In the genomic region with DNA sequence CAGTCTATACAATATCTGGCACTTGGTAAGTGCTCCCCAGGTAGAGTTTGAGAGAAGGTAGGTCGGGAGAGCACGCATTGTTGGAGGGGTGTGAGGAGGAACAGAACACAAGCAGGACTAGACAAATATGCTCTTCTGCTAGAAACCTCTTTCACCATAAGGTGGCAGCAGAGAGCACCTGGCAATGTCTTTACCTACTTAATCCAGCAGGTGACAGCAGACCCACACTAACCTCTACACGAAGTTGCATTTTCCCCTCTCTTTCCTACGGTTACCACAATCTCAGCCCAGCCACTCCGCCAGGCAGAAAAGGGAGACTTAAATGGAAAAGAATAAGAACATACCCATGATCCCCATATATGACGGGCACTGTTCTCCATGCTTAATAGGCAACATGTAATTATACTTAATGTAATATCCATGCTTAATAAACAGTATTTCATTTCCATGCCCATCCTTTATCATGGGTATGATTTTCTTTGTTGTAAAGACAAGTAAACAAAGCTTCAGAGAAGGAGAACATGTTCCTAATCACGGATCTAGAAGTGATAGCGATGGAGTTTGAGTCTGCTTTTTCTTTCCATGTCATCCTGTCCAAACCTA, we compare ENCODE assay signal across 1 cellular context.
TF ChIP-seq lines count a peak whose summit lies in the region.

No MANE protein-coding gene starts in this region.

TF ChIP-seq in HEK293, 187 proteins besides CTCF, POLR2A, EP300 and RAD21 (continued from another document):
- no peak for TF ChIP-seq ZNF211 (tag by site-specific recombination; IDR thresholded peaks at IDR 0.05; ENCODE audit: low read depth)
- TF ChIP-seq ZNF2 (tag by site-specific recombination; IDR thresholded peaks at IDR 0.05) = 0 out of 2 replicates have a peak, but pooled peaks have one; percentile 18
- TF ChIP-seq, protein P1, sequence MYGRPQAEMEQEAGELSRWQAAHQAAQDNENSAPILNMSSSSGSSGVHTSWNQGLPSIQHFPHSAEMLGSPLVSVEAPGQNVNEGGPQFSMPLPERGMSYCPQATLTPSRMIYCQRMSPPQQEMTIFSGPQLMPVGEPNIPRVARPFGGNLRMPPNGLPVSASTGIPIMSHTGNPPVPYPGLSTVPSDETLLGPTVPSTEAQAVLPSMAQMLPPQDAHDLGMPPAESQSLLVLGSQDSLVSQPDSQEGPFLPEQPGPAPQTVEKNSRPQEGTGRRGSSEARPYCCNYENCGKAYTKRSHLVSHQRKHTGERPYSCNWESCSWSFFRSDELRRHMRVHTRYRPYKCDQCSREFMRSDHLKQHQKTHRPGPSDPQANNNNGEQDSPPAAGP (tag by site-specific recombination; IDR thresholded peaks at IDR 0.05) = 0 out of 2 replicates have a peak, but pooled peaks have one; percentile 16
- TF ChIP-seq ZBTB17 (tag by site-specific recombination; IDR thresholded peaks at IDR 0.05) = 0 out of 2 replicates have a peak, but pooled peaks have one; percentile 39
- no peak for TF ChIP-seq ZBTB20 (tag by site-specific recombination; IDR thresholded peaks at IDR 0.05)
- TF ChIP-seq ZNF324 (tag by site-specific recombination; IDR thresholded peaks at IDR 0.05) = 0 out of 2 replicates have a peak, but pooled peaks have one; percentile 46
- no peak for TF ChIP-seq ZNF629 (tag by site-specific recombination; IDR thresholded peaks at IDR 0.05)
- no peak for TF ChIP-seq ZXDB (tag by site-specific recombination; IDR thresholded peaks at IDR 0.05)
